Comparison of ENCODE assay signal across 20 cellular contexts in the genomic region with DNA sequence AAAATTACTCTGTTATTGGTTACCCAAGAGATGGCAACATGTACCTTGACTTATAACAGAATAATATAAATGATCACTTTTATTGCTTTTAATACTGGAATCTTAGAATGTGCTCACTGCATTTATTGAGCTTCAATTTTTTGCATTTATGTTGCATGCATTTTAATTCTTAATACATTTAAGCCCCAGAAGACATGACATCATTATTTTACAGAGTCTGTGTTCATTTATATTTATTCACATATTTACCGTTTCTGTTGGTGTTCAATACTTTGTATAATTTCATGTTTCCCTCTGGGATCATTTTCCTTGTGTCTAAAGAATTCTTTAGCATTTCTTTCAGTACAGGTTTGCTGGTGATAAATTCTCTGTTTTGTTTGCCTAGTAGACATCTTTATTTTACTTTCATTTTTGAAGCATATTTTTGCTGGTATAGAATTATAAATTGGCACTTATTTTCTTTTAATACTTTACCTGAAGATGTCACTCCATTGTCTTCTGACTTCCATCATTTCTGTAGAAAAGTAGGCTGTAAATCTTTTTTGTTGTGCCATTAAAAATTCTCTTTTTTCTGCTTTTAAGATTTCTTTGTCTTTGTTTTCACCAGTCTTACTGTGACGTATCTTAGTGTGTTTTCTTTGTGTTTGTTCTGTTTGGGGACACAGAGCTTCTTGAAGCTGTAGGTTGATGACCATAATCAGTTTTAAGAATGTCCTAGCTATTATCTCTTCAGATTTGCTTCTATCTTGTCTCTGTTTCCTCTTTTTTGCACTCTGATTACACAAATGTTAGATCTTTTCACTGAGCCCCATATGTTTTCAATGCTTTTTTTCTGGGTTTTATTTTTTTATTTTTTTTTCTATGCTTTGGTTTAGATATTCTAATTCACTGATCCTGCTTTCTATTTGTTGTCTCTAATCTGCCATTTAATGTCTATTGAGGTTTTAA. TPM values are rescaled to one million over a fixed set of nuclear protein-coding genes. Genes with fewer than 3 reads are reported as not detected.
A peak's percentile ranks its signal among the peaks of the same experiment; 100 is the strongest.
DNase-seq lines count a peak whose midpoint lies in the region; ATAC-seq, FAIRE-seq and TF ChIP-seq lines count a peak whose summit lies in the region.
"Had no signal": no experiment of that assay in that cellular context is flagged by ENCODE, and none has a peak within 500 bp of the region (broad histone marks: within the 10 kb centered on the region; RNA-seq: fewer than 3 reads in every experiment).

No MANE protein-coding gene starts in this region.

- TF ChIP-seq EP300 in K562 (IDR thresholded peaks at IDR 0.05; ENCODE audit: low read length), result 0 out of 2 replicates have a peak, but pooled peaks have one; percentile 20

- no peak overlapping the region for H3K4me2 ChIP-seq in K562 (ENCODE audit: insufficient read depth, low read length)
- H3K4me2 ChIP-seq: BLaER1 had no signal

- CTCF ChIA-PET in K562 (lab: Yijun Ruan, JAX; ENCODE audit: low intra/inter-chr PET ratio), result interaction anchor here (0.6 kb wide), 1 partner anchor 139 kb away, joined by 3 read pairs; no protein-coding TSS in a partner anchor

- H3K4me1 ChIP-seq in K562 (replicated peaks in 1 of 2; ENCODE audit: control insufficient read depth in 2 of 2, insufficient read depth in 2 of 2, low read length in 2 of 2), result peaks cover 0 to 10% of the 10 kb centered on the region in 2 experiments; a peak in 2 of 5 replicates
- H3K4me1 ChIP-seq: BLaER1 had no signal

- BruUV-seq in K562 (replicated peaks; lab: Mats Ljungman, UMichigan), result no TSS peak

- no peak overlapping the region for H2AFZ ChIP-seq in K562 (ENCODE audit: low read depth, low read length)

- TF ChIP-seq POLR2A in K562 (conservative IDR thresholded peaks at IDR 0.05), result no peak

- POLR2A ChIA-PET in K562 (lab: Yijun Ruan, JAX), result interaction anchor here (0.9 to 1.1 kb wide), 2 partner anchors 12 to 135 kb away, joined by 3 to 4 read pairs; no protein-coding TSS in a partner anchor

- no peaks in the 10 kb centered on the region for H3K79me2 ChIP-seq in K562 (ENCODE audit: control insufficient read depth, insufficient read depth, low read length)

- WGBS in K562 (ENCODE audit: insufficient coverage, low coverage, missing lambda C conversion rate), result 2% methylated on average over 2 of the region's 2 CpGs

- no peaks in the 10 kb centered on the region for H3K9me1 ChIP-seq in K562 (ENCODE audit: control insufficient read depth, insufficient read depth, low read length)

- H3K27ac ChIP-seq in K562 (ENCODE audit: extremely low read depth, low read depth, low read length), result no peak overlapping the region
- H3K27ac ChIP-seq: BLaER1 had no signal

- in situ Hi-C loops in K562 (cut with MboI), result no loop called here

- TF ChIP-seq RAD21 in K562 (CRISPR knock-in tag; conservative IDR thresholded peaks at IDR 0.05 in 1 of 2, IDR thresholded peaks at IDR 0.05 in 1 of 2), result no peak

- peaks cover 5 to 9% of the 10 kb centered on the region in 2 experiments; a peak in 4 of 5 replicates for H3K27me3 ChIP-seq in K562 (ENCODE audit: control insufficient read depth in 2 of 2, insufficient read depth in 2 of 2, low read length in 2 of 2)
- H3K27me3 ChIP-seq: BLaER1 had no signal

- ATAC-seq in K562 (no peak), left cardiac atrium (no peak), HG03097 (IDR thresholded peaks at IDR 0.05; ENCODE audit: low FRiP score, unreplicated experiment) (no peak)
- ATAC-seq: Right ventricle myocardium inferior had no signal

- intact Hi-C loops in K562 (cut with micrococcal nuclease) (no loop called here), left cardiac atrium (cut with DNase I) (no loop called here)

- no peaks in the 10 kb centered on the region for H3K9me3 ChIP-seq in K562 (replicated peaks; ENCODE audit: control insufficient read depth, insufficient read depth, low read depth, low read length)

- no peaks in the 10 kb centered on the region for H3K36me3 ChIP-seq in K562 (ENCODE audit: control insufficient read depth, insufficient read depth, low read length)

- no peaks in the 10 kb centered on the region for H4K20me1 ChIP-seq in K562 (replicated peaks; ENCODE audit: control insufficient read depth, insufficient read depth, low read length)
- H4K20me1 ChIP-seq: BLaER1 had no signal

- no peak for TF ChIP-seq CTCF in K562 (IDR thresholded peaks at IDR 0.05 in 2 of 3, conservative IDR thresholded peaks at IDR 0.05 in 1 of 3; ENCODE audit: insufficient read depth in 2 of 3, low read depth in 1 of 3, low read length in 3 of 3)

- peak; percentile 25 for FAIRE-seq in G401.6 (lab: Jason Lieb, UNC)
- FAIRE-seq in K562 (lab: Jason Lieb, UNC), result peak; percentile 74
- FAIRE-seq: HTR-8/SVneo, RCC 7860 had no signal

- H3K9ac ChIP-seq in K562 (ENCODE audit: insufficient read depth in 1 of 2, low read depth in 2 of 2, low read length in 2 of 2), result no peak overlapping the region
- H3K9ac ChIP-seq: BLaER1 had no signal

- DNase-seq in NCI-H1694 treated with DMSO at 0.1 percent for 48 hours (lab: John Stamatoyannopoulos, UW) (peak; percentile 18), NCI-H1694 (lab: John Stamatoyannopoulos, UW) (no peak), OCI-M1 (lab: John Stamatoyannopoulos, UW) (peak; percentile 19), K562 (ENCODE audit: extremely low read depth in 1 of 4, low spot score in 3 of 4) (no peak), left cardiac atrium (no peak)
- DNase-seq: Calu3; CD4-positive, alpha-beta memory T cell; DND-41; H9; NCI-H146; NCI-H2107; NCI-H69; NK-92 treated with Interleukin-12 subunit alpha and Interleukin-12 subunit beta, amount 100 ng/mL, for 24 hours had no signal

- no peak overlapping the region for H3K4me3 ChIP-seq in K562
- H3K4me3 ChIP-seq: BLaER1 had no signal

TF ChIP-seq in K562, 482 proteins besides CTCF, POLR2A, EP300 and RAD21 (continues in another document):
- peak; percentile 34; the same call in 1 of the 2 replicates for TF ChIP-seq ZNF507 (tag; conservative IDR thresholded peaks at IDR 0.05)
- peak; percentile 100 for TF ChIP-seq TRIM28 (IDR thresholded peaks at IDR 0.05)
- TF ChIP-seq, protein P1, sequence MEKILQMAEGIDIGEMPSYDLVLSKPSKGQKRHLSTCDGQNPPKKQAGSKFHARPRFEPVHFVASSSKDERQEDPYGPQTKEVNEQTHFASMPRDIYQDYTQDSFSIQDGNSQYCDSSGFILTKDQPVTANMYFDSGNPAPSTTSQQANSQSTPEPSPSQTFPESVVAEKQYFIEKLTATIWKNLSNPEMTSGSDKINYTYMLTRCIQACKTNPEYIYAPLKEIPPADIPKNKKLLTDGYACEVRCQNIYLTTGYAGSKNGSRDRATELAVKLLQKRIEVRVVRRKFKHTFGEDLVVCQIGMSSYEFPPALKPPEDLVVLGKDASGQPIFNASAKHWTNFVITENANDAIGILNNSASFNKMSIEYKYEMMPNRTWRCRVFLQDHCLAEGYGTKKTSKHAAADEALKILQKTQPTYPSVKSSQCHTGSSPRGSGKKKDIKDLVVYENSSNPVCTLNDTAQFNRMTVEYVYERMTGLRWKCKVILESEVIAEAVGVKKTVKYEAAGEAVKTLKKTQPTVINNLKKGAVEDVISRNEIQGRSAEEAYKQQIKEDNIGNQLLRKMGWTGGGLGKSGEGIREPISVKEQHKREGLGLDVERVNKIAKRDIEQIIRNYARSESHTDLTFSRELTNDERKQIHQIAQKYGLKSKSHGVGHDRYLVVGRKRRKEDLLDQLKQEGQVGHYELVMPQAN (IDR thresholded peaks at IDR 0.05; ENCODE audit: borderline replicate concordance), result no peak
- TF ChIP-seq ZC3H4 (CRISPR knock-in tag; IDR thresholded peaks at IDR 0.05; ENCODE audit: borderline replicate concordance), result no peak
- TF ChIP-seq EP400 (IDR thresholded peaks at IDR 0.05), result 0 out of 2 replicates have a peak, but pooled peaks have one; percentile 19
- TF ChIP-seq XRCC3 (IDR thresholded peaks at IDR 0.05), result peak; percentile 74; the same call in 1 of the 2 replicates
- no peak for TF ChIP-seq GATA2 (CRISPR knock-in tag; IDR thresholded peaks at IDR 0.05)
- TF ChIP-seq, protein P2, sequence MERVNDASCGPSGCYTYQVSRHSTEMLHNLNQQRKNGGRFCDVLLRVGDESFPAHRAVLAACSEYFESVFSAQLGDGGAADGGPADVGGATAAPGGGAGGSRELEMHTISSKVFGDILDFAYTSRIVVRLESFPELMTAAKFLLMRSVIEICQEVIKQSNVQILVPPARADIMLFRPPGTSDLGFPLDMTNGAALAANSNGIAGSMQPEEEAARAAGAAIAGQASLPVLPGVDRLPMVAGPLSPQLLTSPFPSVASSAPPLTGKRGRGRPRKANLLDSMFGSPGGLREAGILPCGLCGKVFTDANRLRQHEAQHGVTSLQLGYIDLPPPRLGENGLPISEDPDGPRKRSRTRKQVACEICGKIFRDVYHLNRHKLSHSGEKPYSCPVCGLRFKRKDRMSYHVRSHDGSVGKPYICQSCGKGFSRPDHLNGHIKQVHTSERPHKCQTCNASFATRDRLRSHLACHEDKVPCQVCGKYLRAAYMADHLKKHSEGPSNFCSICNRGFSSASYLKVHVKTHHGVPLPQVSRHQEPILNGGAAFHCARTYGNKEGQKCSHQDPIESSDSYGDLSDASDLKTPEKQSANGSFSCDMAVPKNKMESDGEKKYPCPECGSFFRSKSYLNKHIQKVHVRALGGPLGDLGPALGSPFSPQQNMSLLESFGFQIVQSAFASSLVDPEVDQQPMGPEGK (CRISPR knock-in tag; IDR thresholded peaks at IDR 0.05; ENCODE audit: borderline replicate concordance), result no peak
- TF ChIP-seq PHB (CRISPR knock-in tag; IDR thresholded peaks at IDR 0.05), result no peak

RNA-seq across cellular contexts. Expression of a gene that starts 26.9 kb away (rescaled TPM):
- total RNA-seq in K562 (2011; cell fraction: chromatin; rRNA removed; ENCODE audit: low replicate concordance), result not detected in 2 replicates
- total RNA-seq in K562 (2011; cell fraction: nucleolus; rRNA removed), result 0.13 and 0.17 TPM in 2 replicates
- 0.22 TPM in 1 of 2 replicates, not detected in the other for total RNA-seq in K562 (2011; cell fraction: nucleoplasm; rRNA removed)
- total RNA-seq in K562 (2014; rRNA removed) (0.04 and 0.14 TPM in 2 replicates), K562 (2014; rRNA removed; fragmentation: Illumina TruSeq; extraction: Trizol) (not detected in 2 replicates), K562 (2015; rRNA removed; fragmentation: Illumina TruSeq; extraction: Trizol) (not detected in 2 replicates), K562 (2021) (0.16 TPM in 1 of 2 replicates, not detected in the other), left cardiac atrium (under 1 TPM; 0.05 to 0.06 TPM)
- polyA plus RNA-seq in K562 (2011; rRNA removed) (0.12 TPM in 1 of 2 replicates, not detected in the other), K562 (2014; fragmentation: Illumina TruSeq; extraction: Trizol) (0.19 TPM in 1 of 2 replicates, not detected in the other), K562 (2014; fragmentation: Nextera tagmentation; extraction: Ambion mirVana) (not detected), K562 (2014; rRNA removed) (0.03 TPM in 1 of 2 replicates, not detected in the other)
- polyA plus RNA-seq in K562 (2011; cell fraction: cytosol; rRNA removed), result 0.04 TPM in 1 of 2 replicates, not detected in the other
- polyA plus RNA-seq in K562 (2011; cell fraction: nucleus; rRNA removed), result 0.06 and 0.13 TPM in 2 replicates
- polyA plus RNA-seq in K562 (2012), result 0.07 TPM in 1 of 2 replicates, not detected in the other
- not detected in 2 replicates for polyA minus RNA-seq in K562 (2011; rRNA and poly(A)+ RNA removed)
- not detected in 2 replicates for polyA minus RNA-seq in K562 (2011; cell fraction: cytosol; rRNA and poly(A)+ RNA removed)
- not detected in 2 replicates for polyA minus RNA-seq in K562 (2011; cell fraction: nucleus; rRNA and poly(A)+ RNA removed)
- total RNA-seq: G401 had no signal

Comparison
In these comparisons a context has a peak if more than half of its experiments do, and no peak if none do; other contexts are left out.
1. DNase-seq: peak in NCI-H1694 treated with DMSO at 0.1 percent for 48 hours (single experiment) and OCI-M1 (single experiment); none in NCI-H1694 (single experiment), K562 (0 of 4) and left cardiac atrium (single experiment).